7 cellular contexts compared by ENCODE assay signal in the genomic region with DNA sequence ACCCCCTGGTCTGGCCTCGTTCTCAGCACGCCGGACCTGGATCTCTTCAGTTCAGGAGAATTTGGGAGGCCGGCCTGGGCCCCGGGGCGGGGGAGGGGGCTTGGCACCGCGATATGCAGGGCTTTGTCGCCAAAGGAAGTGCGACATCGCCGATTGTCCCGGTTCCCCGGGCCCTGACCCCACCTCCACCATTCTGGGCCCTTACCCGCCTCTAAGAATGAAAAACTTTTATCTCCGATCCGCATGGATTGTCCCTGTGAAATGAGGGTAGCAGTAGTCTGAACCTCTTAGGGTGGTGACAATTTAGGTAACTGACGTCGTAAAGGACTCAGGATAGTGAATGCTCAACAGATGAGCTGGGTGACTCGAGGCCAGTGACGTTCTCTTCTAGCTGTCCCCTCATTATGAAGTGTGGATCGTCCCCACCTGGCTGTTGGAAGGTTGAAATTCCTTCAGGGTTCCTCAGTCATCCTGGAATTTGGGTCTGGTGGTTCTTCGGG. TPM values are rescaled to one million over a fixed set of nuclear protein-coding genes. Genes with fewer than 3 reads are reported as not detected.
DNase-seq lines count a peak whose midpoint lies in the region; ATAC-seq and TF ChIP-seq lines count a peak whose summit lies in the region.

No MANE protein-coding gene starts in this region.

- CTCF ChIA-PET in WTC11 (lab: Charles Lee), result interaction anchor here (0.6 to 3.1 kb wide), 8 partner anchors 12 to 868 kb away, joined by 3 to 35 read pairs (median 6); no protein-coding TSS in a partner anchor

- no peak for TF ChIP-seq CTCF in HL-60 (IDR thresholded peaks at IDR 0.05; ENCODE audit: insufficient read depth, low read length)
- TF ChIP-seq CTCF in WTC11 (IDR thresholded peaks at IDR 0.05), result no peak

- no peak for DNase-seq in HL-60 (ENCODE audit: low read depth in 1 of 2, low spot score in 1 of 2)
- no peak for DNase-seq in WTC11 (ENCODE audit: low spot score)
- no peak for DNase-seq in iPS DF 6.9 (ENCODE audit: low read depth, low spot score)
- no peak for DNase-seq in stimulated activated naive B cell treated with anti-CD40 and anti-IgM and Interleukin-4, amounts not matched to agents 10 μg/mL and 1 μg/mL and 100 μg/mL, for 72 hours
- no peak for DNase-seq in NCI-H1930 (lab: John Stamatoyannopoulos, UW)
- DNase-seq in activated gamma-delta T cell treated with Interleukin-2 at 50 U/mL for 16 hours, result no peak
- DNase-seq in D341Med (ENCODE audit: low spot score), result no peak

- H3K9me3 ChIP-seq in iPS DF 6.9 (ENCODE audit: control insufficient read depth, insufficient read depth, low read length), result no peaks in the 10 kb centered on the region

- H3K4me1 Mint-ChIP-seq in WTC11, result peaks cover 25% of the 10 kb centered on the region
- peaks cover 29 to 45% of the 10 kb centered on the region in 2 donors for H3K4me1 Mint-ChIP-seq in stimulated activated naive B cell treated with anti-CD40 and anti-IgM and Interleukin-4, amounts not matched to agents 10 μg/mL and 1 μg/mL and 100 μg/mL, for 72 hours

- peaks cover 4% of the 10 kb centered on the region for H3K4me1 ChIP-seq in iPS DF 6.9 (ENCODE audit: control insufficient read depth, insufficient read depth, low read length)

- H3K4me3 ChIP-seq in HL-60 (replicated peaks; ENCODE audit: insufficient read depth, low read length) (peak overlapping the region; percentile 98), iPS DF 6.9 (ENCODE audit: low read length) (peak overlapping the region; percentile 83)

- H3K36me3 Mint-ChIP-seq in WTC11, result peaks cover 12% of the 10 kb centered on the region
- H3K36me3 Mint-ChIP-seq in stimulated activated naive B cell treated with anti-CD40 and anti-IgM and Interleukin-4, amounts not matched to agents 10 μg/mL and 1 μg/mL and 100 μg/mL, for 72 hours, result peaks cover 21 to 24% of the 10 kb centered on the region in 2 donors

- no peaks in the 10 kb centered on the region for H3K9me3 Mint-ChIP-seq in WTC11
- no peaks in the 10 kb centered on the region for H3K9me3 Mint-ChIP-seq in stimulated activated naive B cell treated with anti-CD40 and anti-IgM and Interleukin-4, amounts not matched to agents 10 μg/mL and 1 μg/mL and 100 μg/mL, for 72 hours

- H3K27ac ChIP-seq in HL-60 (replicated peaks) (peak overlapping the region; percentile 64), iPS DF 6.9 (ENCODE audit: low read length) (no peak overlapping the region)

- H3K27me3 ChIP-seq in HL-60 (ENCODE audit: insufficient read depth, poor library complexity, severe bottlenecking) (no peaks in the 10 kb centered on the region), iPS DF 6.9 (ENCODE audit: control insufficient read depth, insufficient read depth, low read length) (no peaks in the 10 kb centered on the region)

- H3K36me3 ChIP-seq in iPS DF 6.9 (ENCODE audit: control insufficient read depth, insufficient read depth, low read length), result peaks cover 9% of the 10 kb centered on the region; the same call in 1 of the 2 replicates

- H3K4me3 Mint-ChIP-seq in WTC11, result peak overlapping the region; percentile 88
- peak overlapping the region; percentile 93 to 99 for H3K4me3 Mint-ChIP-seq in stimulated activated naive B cell treated with anti-CD40 and anti-IgM and Interleukin-4, amounts not matched to agents 10 μg/mL and 1 μg/mL and 100 μg/mL, for 72 hours

- POLR2A ChIA-PET in WTC11 (lab: Charles Lee), result interaction anchor here (1.4 to 2.4 kb wide), 6 partner anchors 11 to 95 kb away, joined by 5 to 10 read pairs (median 8); a partner anchor contains a TSS

- WGBS in iPS DF 6.9 (ENCODE audit: insufficient coverage, insufficient read length), result no CpG with 5 or more reads among the region's 23 CpGs

- no peaks in the 10 kb centered on the region for H3K27me3 Mint-ChIP-seq in WTC11 (ENCODE audit: low read depth)
- no peaks in the 10 kb centered on the region for H3K27me3 Mint-ChIP-seq in stimulated activated naive B cell treated with anti-CD40 and anti-IgM and Interleukin-4, amounts not matched to agents 10 μg/mL and 1 μg/mL and 100 μg/mL, for 72 hours

- ATAC-seq in WTC11, result no peak
- ATAC-seq in stimulated activated naive B cell treated with anti-CD40 and anti-IgM and Interleukin-4, amounts not matched to agents 10 μg/mL and 1 μg/mL and 100 μg/mL, for 72 hours (replicated peaks), result no peak

- peak overlapping the region; percentile 95 for H3K27ac Mint-ChIP-seq in WTC11
- H3K27ac Mint-ChIP-seq in stimulated activated naive B cell treated with anti-CD40 and anti-IgM and Interleukin-4, amounts not matched to agents 10 μg/mL and 1 μg/mL and 100 μg/mL, for 72 hours, result peak overlapping the region; percentile 98

TF ChIP-seq in WTC11, 78 proteins besides CTCF, POLR2A, EP300 and RAD21:
- TF ChIP-seq KAT7 (CRISPR knock-in tag; IDR thresholded peaks at IDR 0.05; ENCODE audit: borderline replicate concordance), result no peak; the same call in 1 of the 2 replicates

RNA-seq across cellular contexts. Expression of a gene that starts 0.6 kb away (rescaled TPM):
- total RNA-seq in WTC11 (2021), result 36.2 to 42.8 TPM (median 37.0 TPM) in 3 replicates

RNA-seq across cellular contexts. Expression of a gene that starts 4.3 kb away (rescaled TPM):
- total RNA-seq in WTC11 (2021), result 117 to 130 TPM (median 122 TPM) in 3 replicates

RNA-seq across cellular contexts. Expression of a gene that starts 6.8 kb away (rescaled TPM):
- total RNA-seq in WTC11 (2021), result 13.2 to 18.1 TPM (median 17.6 TPM) in 3 replicates

RNA-seq across cellular contexts. Expression of a gene that starts 24.6 kb away (rescaled TPM):
- 30.5 to 35.4 TPM (median 32.6 TPM) in 3 replicates for total RNA-seq in WTC11 (2021)

RNA-seq across cellular contexts. Expression of a gene that starts 27.3 kb away (rescaled TPM):
- 79.1 to 93.0 TPM (median 80.8 TPM) in 3 replicates for total RNA-seq in WTC11 (2021)
